ENCODE assay signal across 8 cellular contexts in genomic region chrX:107776649-107777535, GRCh38. TPM values are rescaled to one million over a fixed set of nuclear protein-coding genes. Genes with fewer than 3 reads are reported as not detected.
DNase-seq lines count a peak whose midpoint lies in the region; ATAC-seq and TF ChIP-seq lines count a peak whose summit lies in the region.

No MANE protein-coding gene starts in this region.

- no peaks in the 10 kb centered on the region for H3K36me3 Mint-ChIP-seq in activated CD4-positive, alpha-beta memory T cell treated with anti-CD3 and anti-CD28 coated beads for 36 hours

- H3K27ac Mint-ChIP-seq in activated CD4-positive, alpha-beta memory T cell treated with anti-CD3 and anti-CD28 coated beads for 36 hours: no peak overlapping the region

- CTCF ChIA-PET in activated CD4-positive, alpha-beta memory T cell treated with anti-CD3 and anti-CD28 coated beads for 36 hours (lab: Charles Lee): interaction anchor here (0.6 to 8.1 kb wide), 31 partner anchors 10 to 791 kb away, joined by 3 to 194 read pairs (median 4); partner anchors contain the start of gene PRPS1

- peaks cover 7% of the 10 kb centered on the region for H3K4me1 Mint-ChIP-seq in activated CD4-positive, alpha-beta memory T cell treated with anti-CD3 and anti-CD28 coated beads for 36 hours (ENCODE audit: low read depth)

- no peaks in the 10 kb centered on the region for H3K9me3 ChIP-seq in lower lobe of right lung

- POLR2A ChIA-PET in activated CD4-positive, alpha-beta memory T cell treated with anti-CD3 and anti-CD28 coated beads for 36 hours (lab: Charles Lee): interaction anchor here (1.0 to 1.9 kb wide), 2 partner anchors 103 to 148 kb away, joined by 4 to 9 read pairs; partner anchors contain the start of gene PRPS1

- intact Hi-C loops in activated CD4-positive, alpha-beta memory T cell treated with anti-CD3 and anti-CD28 coated beads for 36 hours (cut with micrococcal nuclease): loop anchor here (1.0 to 5.0 kb wide), 9 partner anchors 35 to 882 kb away; partner anchors contain the start of gene MID2
- intact Hi-C loops in lower lobe of right lung (cut with DNase I): loop anchor here (10.0 kb wide), 1 partner anchor 122 kb away; no protein-coding TSS in a partner anchor

- H3K4me1 ChIP-seq in lower lobe of right lung: peaks cover 5% of the 10 kb centered on the region

- ATAC-seq in GM19372 (IDR thresholded peaks at IDR 0.05; ENCODE audit: low read depth, unreplicated experiment): peak; percentile 79
- peak; percentile 69 for ATAC-seq in HG03565 (IDR thresholded peaks at IDR 0.05; ENCODE audit: unreplicated experiment)
- peak; percentile 79 to 87 for ATAC-seq in lower lobe of right lung

- H3K27ac ChIP-seq in lower lobe of right lung: peak overlapping the region; percentile 83

- peak; percentile 68 for TF ChIP-seq CTCF in lower lobe of right lung (IDR thresholded peaks at IDR 0.05)

- no peaks in the 10 kb centered on the region for H3K9me3 Mint-ChIP-seq in activated CD4-positive, alpha-beta memory T cell treated with anti-CD3 and anti-CD28 coated beads for 36 hours

- H3K36me3 ChIP-seq in lower lobe of right lung: no peaks in the 10 kb centered on the region

- peak overlapping the region; percentile 86 for H3K4me3 Mint-ChIP-seq in activated CD4-positive, alpha-beta memory T cell treated with anti-CD3 and anti-CD28 coated beads for 36 hours

- DNase-seq in C1 segment of cervical spinal cord (lab: John Stamatoyannopoulos, UW): peak in 11 of 14 donors; percentile 1 to 79 (median 39)
- DNase-seq in NCI-H748 (lab: John Stamatoyannopoulos, UW; ENCODE audit: unreplicated experiment): peak; percentile 85
- peak; percentile 84 for DNase-seq in activated CD4-positive, alpha-beta memory T cell treated with anti-CD3 and anti-CD28 coated beads for 36 hours
- peak; percentile 51 for DNase-seq in effector CD8-positive, alpha-beta T cell (lab: John Stamatoyannopoulos, UW)
- DNase-seq in lower lobe of right lung: peak; percentile 84
- DNase-seq in stimulated activated CD4-positive, alpha-beta T cell treated with anti-CD3 and anti-CD28 coated beads, TNF-alpha, amount 100 ng/mL, for 1 hour (ENCODE audit: low read depth in 3 of 3, low spot score in 1 of 3): peak; percentile 23 to 62 (median 44)

- H3K27me3 ChIP-seq in lower lobe of right lung (ENCODE audit: low read depth): no peaks in the 10 kb centered on the region

- H3K27me3 Mint-ChIP-seq in activated CD4-positive, alpha-beta memory T cell treated with anti-CD3 and anti-CD28 coated beads for 36 hours: no peaks in the 10 kb centered on the region

- peak overlapping the region; percentile 62 for H3K4me3 ChIP-seq in lower lobe of right lung

RNA-seq across cellular contexts. Expression of gene NCBP2L, which starts 0.6 kb away (rescaled TPM):
- total RNA-seq in activated CD4-positive, alpha-beta memory T cell treated with anti-CD3 and anti-CD28 coated beads for 36 hours: not detected
- total RNA-seq in lower lobe of right lung: not detected

RNA-seq across cellular contexts. Expression of gene TSC22D3, which starts 1.3 kb away (rescaled TPM):
- 10 to 100 TPM; 26.0 to 28.2 TPM for total RNA-seq in activated CD4-positive, alpha-beta memory T cell treated with anti-CD3 and anti-CD28 coated beads for 36 hours
- 350 TPM for total RNA-seq in lower lobe of right lung

RNA-seq across cellular contexts. Expression of gene MID2, which starts 48.8 kb away (rescaled TPM):
- 1 to 10 TPM; 9.0 to 9.7 TPM for total RNA-seq in activated CD4-positive, alpha-beta memory T cell treated with anti-CD3 and anti-CD28 coated beads for 36 hours
- total RNA-seq in lower lobe of right lung: 20.3 TPM

Comparison
In these comparisons a context has a peak if more than half of its experiments do, and no peak if none do; other contexts are left out.
1. Peak in every context shown above with its lines: DNase-seq, ATAC-seq, H3K4me3 ChIP-seq and H3K27ac ChIP-seq.
2. RNA of gene TSC22D3, which starts 1.3 kb away (total RNA-seq): 350 TPM in lower lobe of right lung (single experiment); 26.0 to 28.2 TPM in activated CD4-positive, alpha-beta memory T cell treated with anti-CD3 and anti-CD28 coated beads for 36 hours; every median in the first group is over 10 times any median in the second.